ENCODE assay signal across 15 cellular contexts in the genomic region with DNA sequence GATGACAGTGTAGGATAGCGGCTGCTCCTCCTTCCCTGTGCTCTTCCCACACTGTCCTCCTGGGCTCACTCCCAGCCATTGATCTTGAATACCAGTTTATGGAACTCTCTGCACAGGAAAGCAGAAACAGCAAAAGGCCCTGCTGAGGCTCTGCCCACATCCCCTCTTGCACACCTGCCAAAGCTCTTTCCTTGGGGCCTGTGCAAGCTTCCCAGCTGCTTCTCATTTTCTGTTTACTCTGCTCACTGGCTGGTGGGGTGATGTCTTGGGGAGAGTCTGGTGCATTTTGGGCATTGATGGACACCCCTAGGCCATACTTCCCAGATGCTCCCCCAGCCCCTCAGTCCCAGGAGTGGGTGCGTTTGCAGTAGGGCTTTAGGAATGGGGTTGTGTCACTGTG.
"Had no signal": no experiment of that assay in that cellular context is flagged by ENCODE, and none has a peak within 500 bp of the region (broad histone marks: within the 10 kb centered on the region; RNA-seq: fewer than 3 reads in every experiment).

No MANE protein-coding gene starts in this region.

- H3K27me3 Mint-ChIP-seq: activated CD8-positive, alpha-beta memory T cell treated with anti-CD3 and anti-CD28 coated beads, Interleukin-2, amount 10 ng/mL, durations not matched to agents 7 days and 5 days; central memory CD8-positive, alpha-beta T cell had no signal

- H3K4me3 ChIP-seq: body of pancreas, neural progenitor cell, transverse colon had no signal

- ATAC-seq: activated CD4-positive, CD25-positive, alpha-beta regulatory T cell treated with anti-CD3 and anti-CD28 coated beads, Interleukin-2, amount 50 U/mL, for 24 hours; activated CD8-positive, alpha-beta memory T cell treated with anti-CD3 and anti-CD28 coated beads, Interleukin-2, amount 10 ng/mL, durations not matched to agents 7 days and 5 days; body of pancreas; right cardiac atrium had no signal

- H3K27ac ChIP-seq: body of pancreas, neural progenitor cell, transverse colon had no signal

- H3K4me2 ChIP-seq: neural progenitor cell had no signal

- H3K27ac Mint-ChIP-seq: activated CD8-positive, alpha-beta memory T cell treated with anti-CD3 and anti-CD28 coated beads, Interleukin-2, amount 10 ng/mL, durations not matched to agents 7 days and 5 days; dendritic cell treated with granulocyte-macrophage colony-stimulating factor and Interleukin-4, amounts not matched to agents 40 ng/mL and 50 ng/mL, for 4 days; neural progenitor cell had no signal

- DNase-seq: activated CD4-positive, alpha-beta T cell treated with anti-CD3 and anti-CD28 coated beads, Interleukin-2, amount 50 U/mL, for 48 hours; activated CD8-positive, alpha-beta memory T cell treated with anti-CD3 and anti-CD28 coated beads, Interleukin-2, amount 10 ng/mL, durations not matched to agents 7 days and 5 days; erythroblast; hippocampal formation; stimulated activated CD4-positive, alpha-beta T cell treated with anti-CD3 and anti-CD28 coated beads, Interleukin-1b, Interleukin-23, amount 100 ng/mL, for 48 hours; stimulated activated naive CD4-positive, alpha-beta T cell; substantia nigra had no signal

- H3K36me3 Mint-ChIP-seq: activated CD8-positive, alpha-beta memory T cell treated with anti-CD3 and anti-CD28 coated beads, Interleukin-2, amount 10 ng/mL, durations not matched to agents 7 days and 5 days; activated naive CD4-positive, alpha-beta T cell treated with anti-CD3 and anti-CD28 coated beads, Interleukin-2, amount 50 U/mL, for 24 hours had no signal

- H2AFZ ChIP-seq: neural progenitor cell had no signal

- H3K27me3 ChIP-seq: body of pancreas, neural progenitor cell, transverse colon had no signal

- H3K4me1 ChIP-seq: body of pancreas, neural progenitor cell, transverse colon had no signal

- H3K4me3 Mint-ChIP-seq: activated CD8-positive, alpha-beta memory T cell treated with anti-CD3 and anti-CD28 coated beads, Interleukin-2, amount 10 ng/mL, durations not matched to agents 7 days and 5 days; activated naive CD4-positive, alpha-beta T cell treated with anti-CD3 and anti-CD28 coated beads, Interleukin-2, amount 50 U/mL, for 24 hours; central memory CD8-positive, alpha-beta T cell; dendritic cell treated with granulocyte-macrophage colony-stimulating factor and Interleukin-4, amounts not matched to agents 40 ng/mL and 50 ng/mL, for 4 days; neural progenitor cell had no signal

- H3K9ac ChIP-seq: neural progenitor cell had no signal

- H3K9me3 Mint-ChIP-seq: activated naive CD4-positive, alpha-beta T cell treated with anti-CD3 and anti-CD28 coated beads, Interleukin-2, amount 50 U/mL, for 24 hours; central memory CD8-positive, alpha-beta T cell; dendritic cell treated with granulocyte-macrophage colony-stimulating factor and Interleukin-4, amounts not matched to agents 40 ng/mL and 50 ng/mL, for 4 days had no signal

- H3K4me1 Mint-ChIP-seq: activated CD8-positive, alpha-beta memory T cell treated with anti-CD3 and anti-CD28 coated beads, Interleukin-2, amount 10 ng/mL, durations not matched to agents 7 days and 5 days; activated naive CD4-positive, alpha-beta T cell treated with anti-CD3 and anti-CD28 coated beads, Interleukin-2, amount 50 U/mL, for 24 hours; central memory CD8-positive, alpha-beta T cell; neural progenitor cell had no signal
